ENCODE assay signal across 20 cellular contexts in genomic region chr5:178433273-178433775, GRCh38.
DNase-seq lines count a peak whose midpoint lies in the region; ATAC-seq and TF ChIP-seq lines count a peak whose summit lies in the region.
"Had no signal": no experiment of that assay in that cellular context is flagged by ENCODE, and none has a peak within 500 bp of the region (broad histone marks: within the 10 kb centered on the region; RNA-seq: fewer than 3 reads in every experiment).

No MANE protein-coding gene starts in this region.

- H3K36me3 ChIP-seq in lung (ENCODE audit: control insufficient read depth in 2 of 2, insufficient read depth in 2 of 2, low read length in 2 of 2) (no peaks in the 10 kb centered on the region), sigmoid colon (no peaks in the 10 kb centered on the region)
- H3K36me3 ChIP-seq: SJCRH30 had no signal

- intact Hi-C loops in CD14-positive monocyte (cut with micrococcal nuclease): no loop called here
- intact Hi-C loops in sigmoid colon (cut with DNase I): no loop called here

- no peaks in the 10 kb centered on the region for H3K27me3 Mint-ChIP-seq in CD14-positive monocyte (ENCODE audit: low read depth in 3 of 3)
- peaks cover 18% of the 10 kb centered on the region for H3K27me3 Mint-ChIP-seq in brain

- H3K9me3 Mint-ChIP-seq in CD14-positive monocyte: peaks cover 0 to 9% (median 6%) of the 10 kb centered on the region in 7 donors
- peaks cover 0 to 9% (median 5%) of the 10 kb centered on the region in 5 experiments for H3K9me3 Mint-ChIP-seq in brain
- H3K9me3 Mint-ChIP-seq: CD8-positive, alpha-beta memory T cell had no signal

- TF ChIP-seq CTCF in CD14-positive monocyte (IDR thresholded peaks at IDR 0.05): no peak
- TF ChIP-seq CTCF in brain (conservative IDR thresholded peaks at IDR 0.05): no peak
- no peak for TF ChIP-seq CTCF in lung (IDR thresholded peaks at IDR 0.05; ENCODE audit: control extremely low read depth, extremely low read depth)
- TF ChIP-seq CTCF in sigmoid colon (IDR thresholded peaks at IDR 0.05): no peak

- H3K27me3 ChIP-seq in lung (ENCODE audit: control insufficient read depth, insufficient read depth) (no peaks in the 10 kb centered on the region), sigmoid colon (peaks cover 0 to 13% (median 0%) of the 10 kb centered on the region in 3 donors)
- H3K27me3 ChIP-seq: SJCRH30 had no signal

- H3K4me3 ChIP-seq in lung (no peak overlapping the region), sigmoid colon (no peak overlapping the region)
- H3K4me3 ChIP-seq: GM12878, GM23338, K562, SJCRH30 had no signal

- no peak for TF ChIP-seq POLR2A in sigmoid colon (IDR thresholded peaks at IDR 0.05)

- no peak overlapping the region for H3K4me3 Mint-ChIP-seq in CD14-positive monocyte
- H3K4me3 Mint-ChIP-seq in brain: no peak overlapping the region
- H3K4me3 Mint-ChIP-seq: B cell; CD8-positive, alpha-beta memory T cell; GM23338 had no signal

- peak; percentile 17 for DNase-seq in CD14-positive monocyte (ENCODE audit: low spot score)
- DNase-seq in lung (ENCODE audit: low spot score): peak; percentile 22
- DNase-seq in sigmoid colon: peak; percentile 40
- DNase-seq in NCI-H187 treated with DMSO at 0.1 percent for 48 hours (lab: John Stamatoyannopoulos, UW): no peak
- DNase-seq in superior temporal gyrus (ENCODE audit: extremely low spot score): no peak
- DNase-seq: CD8-positive, alpha-beta memory T cell; GDM1; NCI-H1436; NCI-H2029 treated with DMSO at 0.1 percent for 48 hours; NCI-H2171 treated with DMSO at 0.1 percent for 48 hours; NCI-H510A; NCI-H774; SJCRH30 had no signal

- ATAC-seq in lung (ENCODE audit: insufficient read depth, low FRiP score) (no peak), HG02852 (IDR thresholded peaks at IDR 0.05; ENCODE audit: unreplicated experiment) (no peak), HG03439 (IDR thresholded peaks at IDR 0.05; ENCODE audit: unreplicated experiment) (no peak)
- ATAC-seq: GM12878, GM23338, K562 had no signal

- H3K36me3 Mint-ChIP-seq in CD14-positive monocyte (no peaks in the 10 kb centered on the region), brain (no peaks in the 10 kb centered on the region)

- H3K27ac ChIP-seq in lung (ENCODE audit: low read depth in 1 of 2, low read length in 1 of 2) (no peak overlapping the region), sigmoid colon (no peak overlapping the region)
- H3K27ac ChIP-seq: SJCRH30 had no signal

- 90 to 91% methylated on average over 7 of the region's 7 CpGs for WGBS in lung, 2 donors
- 51 to 83% methylated on average over 7 of the region's 7 CpGs for WGBS in sigmoid colon, 2 donors

- TF ChIP-seq EP300 in sigmoid colon (IDR thresholded peaks at IDR 0.05): no peak

- H3K4me1 ChIP-seq in lung (ENCODE audit: control insufficient read depth in 2 of 2, insufficient read depth in 2 of 2, low read length in 2 of 2) (peaks cover 0 to 9% of the 10 kb centered on the region in 2 donors), sigmoid colon (no peaks in the 10 kb centered on the region)
- H3K4me1 ChIP-seq: SJCRH30 had no signal

- H3K9me3 ChIP-seq in lung (ENCODE audit: control insufficient read depth in 2 of 2, insufficient read depth in 1 of 2, low read length in 1 of 2): no peaks in the 10 kb centered on the region
- no peaks in the 10 kb centered on the region for H3K9me3 ChIP-seq in sigmoid colon
- H3K9me3 ChIP-seq: SJCRH30 had no signal

- H3K27ac Mint-ChIP-seq in CD14-positive monocyte (no peak overlapping the region), brain (peak overlapping the region in 3 of 5 experiments; percentile 13 to 82 (median 26))
- H3K27ac Mint-ChIP-seq: B cell; CD8-positive, alpha-beta memory T cell; GM23338 had no signal

- peaks cover 7% of the 10 kb centered on the region for H3K4me1 Mint-ChIP-seq in CD14-positive monocyte
- peaks cover 44% of the 10 kb centered on the region for H3K4me1 Mint-ChIP-seq in brain
- H3K4me1 Mint-ChIP-seq: B cell; CD8-positive, alpha-beta memory T cell had no signal

Comparison
In these comparisons a context has a peak if more than half of its experiments do, and no peak if none do; other contexts are left out.
1. DNase-seq: peak in CD14-positive monocyte (single experiment), lung (single experiment) and sigmoid colon (single experiment); none in NCI-H187 treated with DMSO at 0.1 percent for 48 hours (single experiment) and superior temporal gyrus (single experiment).
2. H3K27ac Mint-ChIP-seq: peak in brain (3 of 5); none in CD14-positive monocyte (0 of 7).